Comparison of ENCODE assay signal across 8 cellular contexts in genomic region chr17:7572338-7572587, GRCh38. TPM values are rescaled to one million over a fixed set of nuclear protein-coding genes. Genes with fewer than 3 reads are reported as not detected.
DNase-seq lines count a peak whose midpoint lies in the region; ATAC-seq and TF ChIP-seq lines count a peak whose summit lies in the region.

No MANE protein-coding gene starts in this region.

- H3K27me3 ChIP-seq in BJ (ENCODE audit: control insufficient read depth, insufficient read depth, low read length) (no peaks in the 10 kb centered on the region), liver (ENCODE audit: control insufficient read depth in 4 of 4, insufficient read depth in 4 of 4, low read length in 3 of 4) (no peaks in the 10 kb centered on the region)

- under 1% methylated on average over 11 of the region's 11 CpGs for WGBS in liver
- 0% methylated on average over 11 of the region's 11 CpGs for WGBS in urinary bladder

- peaks cover 40% of the 10 kb centered on the region for H3K27me3 Mint-ChIP-seq in HFFc6 (ENCODE audit: insufficient read depth)
- peaks cover 6% of the 10 kb centered on the region for H3K27me3 Mint-ChIP-seq in activated naive CD8-positive, alpha-beta T cell treated with anti-CD3 and anti-CD28 coated beads, Interleukin-2, amount 50 U/mL, for 24 hours

- TF ChIP-seq RAD21 in liver (IDR thresholded peaks at IDR 0.05) = peak; percentile 24 to 29

- H3K36me3 ChIP-seq in BJ (ENCODE audit: control insufficient read depth, insufficient read depth, low read length) (peaks cover 44% of the 10 kb centered on the region), liver (ENCODE audit: control insufficient read depth in 4 of 4, insufficient read depth in 3 of 4, low read depth in 1 of 4, low read length in 3 of 4) (peaks cover 13 to 53% (median 34%) of the 10 kb centered on the region in 4 donors), urinary bladder (ENCODE audit: insufficient read depth) (peaks cover 2% of the 10 kb centered on the region)

- peak overlapping the region; percentile 97 for H3K27ac Mint-ChIP-seq in HFFc6
- H3K27ac Mint-ChIP-seq in activated naive CD8-positive, alpha-beta T cell treated with anti-CD3 and anti-CD28 coated beads, Interleukin-2, amount 50 U/mL, for 24 hours = peak overlapping the region; percentile 100

- H3K4me3 ChIP-seq in BJ (ENCODE audit: low read depth, low read length) (peak overlapping the region; percentile 50), liver (ENCODE audit: low read depth in 1 of 3, low read length in 3 of 3) (peak overlapping the region; percentile 37 to 79 (median 39)), urinary bladder (ENCODE audit: low read depth, low read length) (peak overlapping the region; percentile 5)

- ATAC-seq in activated naive CD8-positive, alpha-beta T cell treated with anti-CD3 and anti-CD28 coated beads, Interleukin-2, amount 50 U/mL, for 24 hours = no peak
- no peak for ATAC-seq in GM21526 (IDR thresholded peaks at IDR 0.05; ENCODE audit: low FRiP score, unreplicated experiment)

- peak overlapping the region; percentile 94 for H3K4me3 Mint-ChIP-seq in HFFc6
- peak overlapping the region; percentile 91 for H3K4me3 Mint-ChIP-seq in activated naive CD8-positive, alpha-beta T cell treated with anti-CD3 and anti-CD28 coated beads, Interleukin-2, amount 50 U/mL, for 24 hours

- H3K9me3 Mint-ChIP-seq in HFFc6 = peaks cover 9% of the 10 kb centered on the region
- no peaks in the 10 kb centered on the region for H3K9me3 Mint-ChIP-seq in activated naive CD8-positive, alpha-beta T cell treated with anti-CD3 and anti-CD28 coated beads, Interleukin-2, amount 50 U/mL, for 24 hours

- H3K9me3 ChIP-seq in liver (ENCODE audit: control insufficient read depth in 4 of 4, low read length in 3 of 4) = no peaks in the 10 kb centered on the region

- POLR2A ChIA-PET in BJ (lab: Charles Lee) = interaction anchor here (0.6 kb wide), 1 partner anchor 93 kb away, joined by 4 read pairs; no protein-coding TSS in a partner anchor

- TF ChIP-seq CTCF in BJ (IDR thresholded peaks at IDR 0.05; ENCODE audit: insufficient read depth, low read depth, low read length) (no peak), HFFc6 (IDR thresholded peaks at IDR 0.05) (no peak), liver (IDR thresholded peaks at IDR 0.05; ENCODE audit: low read depth, low read length, missing input control) (no peak)

- peaks cover 79% of the 10 kb centered on the region for H3K36me3 Mint-ChIP-seq in HFFc6 (ENCODE audit: low read depth)
- H3K36me3 Mint-ChIP-seq in activated naive CD8-positive, alpha-beta T cell treated with anti-CD3 and anti-CD28 coated beads, Interleukin-2, amount 50 U/mL, for 24 hours (ENCODE audit: low read depth) = peaks cover 74% of the 10 kb centered on the region

- H3K27ac ChIP-seq in liver (ENCODE audit: low read depth in 1 of 2, low read length in 2 of 2) = peak overlapping the region; percentile 34 to 77
- H3K27ac ChIP-seq in urinary bladder (ENCODE audit: low read depth) = peak overlapping the region; percentile 77

- H3K9ac ChIP-seq in liver (ENCODE audit: low read depth in 1 of 2, low read length in 2 of 2) = peak overlapping the region in 1 of 2 donors; percentile 79

- CTCF ChIA-PET in BJ (lab: Yijun Ruan, JAX) = interaction anchor here (1.7 to 4.1 kb wide), 2 partner anchors 11 to 17 kb away, joined by 7 to 20 read pairs; partner anchors contain the start of gene SENP3

- peaks cover 56% of the 10 kb centered on the region for H3K4me1 Mint-ChIP-seq in HFFc6 (ENCODE audit: low read depth)
- peaks cover 51% of the 10 kb centered on the region for H3K4me1 Mint-ChIP-seq in activated naive CD8-positive, alpha-beta T cell treated with anti-CD3 and anti-CD28 coated beads, Interleukin-2, amount 50 U/mL, for 24 hours

- DNase-seq in BJ (ENCODE audit: low read depth) (no peak), HFFc6 (no peak), NCI-H774 (lab: John Stamatoyannopoulos, UW) (no peak), LoVo (ENCODE audit: low spot score) (no peak)
- no peak for DNase-seq in activated naive CD8-positive, alpha-beta T cell treated with anti-CD3 and anti-CD28 coated beads, Interleukin-2, amount 50 U/mL, for 24 hours

- peaks cover 7 to 37% (median 31%) of the 10 kb centered on the region in 4 donors for H3K4me1 ChIP-seq in liver (ENCODE audit: control insufficient read depth in 4 of 4, insufficient read depth in 4 of 4, low read length in 3 of 4)
- H3K4me1 ChIP-seq in urinary bladder (ENCODE audit: insufficient read depth) = no peaks in the 10 kb centered on the region

TF ChIP-seq in liver, 16 proteins besides CTCF, POLR2A, EP300 and RAD21:
- TF ChIP-seq ZBTB33 (IDR thresholded peaks at IDR 0.05) (peak; percentile 74), RXRA (IDR thresholded peaks at IDR 0.05) (peak in 1 of 2 donors; percentile 36), NR2F2 (IDR thresholded peaks at IDR 0.05) (peak; percentile 60), FOXA1 (IDR thresholded peaks at IDR 0.05) (no peak), EGR1 (IDR thresholded peaks at IDR 0.05; ENCODE audit: low read depth in 2 of 2) (no peak), MAX (IDR thresholded peaks at IDR 0.05) (peak; percentile 99), HNF4A (conservative IDR thresholded peaks at IDR 0.05) (no peak), YY1 (IDR thresholded peaks at IDR 0.05) (peak; percentile 100), GABPA (IDR thresholded peaks at IDR 0.05 in 1 of 2, conservative IDR thresholded peaks at IDR 0.05 in 1 of 2) (peak in 1 of 2 donors; percentile 97)

RNA-seq across cellular contexts. Expression of gene CD68, which starts 7.2 kb away (rescaled TPM):
- 58.2 and 93.2 TPM in 2 replicates for polyA plus RNA-seq in BJ (2011; rRNA removed)
- polyA minus RNA-seq in BJ (2011; rRNA and poly(A)+ RNA removed) = 11.8 and 15.2 TPM in 2 replicates
- 10 to 100 TPM; 46.6 to 71.7 (median 68.5) TPM for total RNA-seq in HFFc6 (2021; fragmentation: NEBNext Ultra II Directional; extraction: Animal tissue kit (Norgen Biotek cat#: 25700))
- 10 to 100 TPM; 15.8 to 50.4 TPM for total RNA-seq in liver
- polyA plus RNA-seq in liver = 10 to 100 TPM; 14.2 to 88.6 TPM
- 9.1 TPM for total RNA-seq in urinary bladder
- polyA plus RNA-seq in urinary bladder = 73.7 TPM

RNA-seq across cellular contexts. Expression of gene SENP3, which starts 10.5 kb away (rescaled TPM):
- polyA plus RNA-seq in BJ (2011; rRNA removed) (69.8 and 72.2 TPM in 2 replicates), liver (10 to 100 TPM in 1 of 2 donors, 1 to 10 TPM in 1; 4.9 to 18.2 TPM), urinary bladder (54.6 TPM)
- 39.0 and 67.7 TPM in 2 replicates for polyA minus RNA-seq in BJ (2011; rRNA and poly(A)+ RNA removed)
- total RNA-seq in HFFc6 (2021; fragmentation: NEBNext Ultra II Directional; extraction: Animal tissue kit (Norgen Biotek cat#: 25700)) = 10 to 100 TPM; 53.9 to 70.3 (median 60.3) TPM
- total RNA-seq in liver (10 to 100 TPM; 21.3 to 29.2 TPM), urinary bladder (34.7 TPM)

RNA-seq across cellular contexts. Expression of gene MPDU1, which starts 11.4 kb away (rescaled TPM):
- 142 and 174 TPM in 2 replicates for polyA plus RNA-seq in BJ (2011; rRNA removed)
- 32.9 and 94.4 TPM in 2 replicates for polyA minus RNA-seq in BJ (2011; rRNA and poly(A)+ RNA removed)
- 10 to 100 TPM; 59.2 to 91.2 (median 68.6) TPM for total RNA-seq in HFFc6 (2021; fragmentation: NEBNext Ultra II Directional; extraction: Animal tissue kit (Norgen Biotek cat#: 25700))
- 100 to 1,000 TPM in 1 of 2 donors, 10 to 100 TPM in 1; 71.6 to 111 TPM for total RNA-seq in liver
- polyA plus RNA-seq in liver = 100 to 1,000 TPM in 1 of 2 donors, 10 to 100 TPM in 1; 55.3 to 136 TPM
- total RNA-seq in urinary bladder = 40.2 TPM
- polyA plus RNA-seq in urinary bladder = 40.4 TPM

RNA-seq across cellular contexts. Expression of gene TNFSF13, which starts 13.7 kb away (rescaled TPM):
- polyA plus RNA-seq in BJ (2011; rRNA removed) (2.0 and 2.4 TPM in 2 replicates), liver (1 to 10 TPM; 4.4 to 9.3 TPM), urinary bladder (22.3 TPM)
- polyA minus RNA-seq in BJ (2011; rRNA and poly(A)+ RNA removed) = 0.66 and 0.87 TPM in 2 replicates
- total RNA-seq in HFFc6 (2021; fragmentation: NEBNext Ultra II Directional; extraction: Animal tissue kit (Norgen Biotek cat#: 25700)) = 1 to 10 TPM; 1.2 to 2.8 (median 1.5) TPM
- total RNA-seq in liver (1 to 10 TPM; 1.4 to 4.6 TPM), urinary bladder (3.8 TPM)

RNA-seq across cellular contexts. Expression of gene SOX15, which starts 17.6 kb away (rescaled TPM):
- polyA plus RNA-seq in BJ (2011; rRNA removed) (0.34 and 0.49 TPM in 2 replicates), liver (under 1 TPM; 0.06 to 0.33 TPM), urinary bladder (15.3 TPM)
- 0.14 and 0.21 TPM in 2 replicates for polyA minus RNA-seq in BJ (2011; rRNA and poly(A)+ RNA removed)
- total RNA-seq in HFFc6 (2021; fragmentation: NEBNext Ultra II Directional; extraction: Animal tissue kit (Norgen Biotek cat#: 25700)) = 1 to 10 TPM in 1 of 6 experiments, under 1 TPM in 5; 0.62 to 1.0 (median 0.81) TPM
- total RNA-seq in liver (under 1 TPM in 1 of 2 donors, not detected in 1; 0.17 TPM), urinary bladder (1.2 TPM)
